8 cellular contexts compared by ENCODE assay signal in genomic region chr2:241065355-241065803, GRCh38.
"Had no signal": no experiment of that assay in that cellular context is flagged by ENCODE, and none has a peak within 500 bp of the region (broad histone marks: within the 10 kb centered on the region; RNA-seq: fewer than 3 reads in every experiment).

No MANE protein-coding gene starts in this region.

- ATAC-seq: pancreas had no signal

- H3K27me3 ChIP-seq: pancreas, vagina had no signal

- DNase-seq: activated gamma-delta T cell; activated naive CD8-positive, alpha-beta T cell treated with anti-CD3 and anti-CD28 coated beads, Interleukin-2, amount 10 ng/mL, durations not matched to agents 7 days and 5 days; aorta; foreskin melanocyte; small intestine; tibial artery had no signal

- H3K27ac ChIP-seq: pancreas, tibial artery, vagina had no signal

- H3K4me3 ChIP-seq: pancreas, tibial artery, vagina had no signal
